8 cellular contexts compared by ENCODE assay signal in genomic region chr19:35963514-35963913, GRCh38. TPM values are rescaled to one million over a fixed set of nuclear protein-coding genes. Genes with fewer than 3 reads are reported as not detected.
DNase-seq lines count a peak whose midpoint lies in the region; ATAC-seq and TF ChIP-seq lines count a peak whose summit lies in the region.

No MANE protein-coding gene starts in this region.

- H3K4me2 ChIP-seq in osteoblast (ENCODE audit: insufficient read depth, low read length), result no peak overlapping the region

- no peaks in the 10 kb centered on the region for H3K9me3 Mint-ChIP-seq in effector memory CD8-positive, alpha-beta T cell

- no peak for TF ChIP-seq CTCF in osteoblast (IDR thresholded peaks at IDR 0.05; ENCODE audit: extremely low read depth, low read depth, low read length)

- H3K36me3 Mint-ChIP-seq in effector memory CD8-positive, alpha-beta T cell (ENCODE audit: insufficient read depth), result peaks cover 4% of the 10 kb centered on the region

- H3K9me3 ChIP-seq in osteoblast (ENCODE audit: low read depth, low read length), result no peaks in the 10 kb centered on the region

- H3K36me3 ChIP-seq in H7 (replicated peaks; ENCODE audit: control insufficient read depth, insufficient read depth, low read length) (no peaks in the 10 kb centered on the region), osteoblast (ENCODE audit: insufficient read depth, low read length) (no peaks in the 10 kb centered on the region)

- H3K4me1 Mint-ChIP-seq in effector memory CD8-positive, alpha-beta T cell (ENCODE audit: low read depth in 2 of 2), result peaks cover 18 to 21% of the 10 kb centered on the region in 2 donors

- H3K4me3 ChIP-seq in H7 (ENCODE audit: insufficient read depth, low read depth, low read length) (no peak overlapping the region), osteoblast (ENCODE audit: insufficient read depth, low read length) (no peak overlapping the region)

- H3K27ac ChIP-seq in osteoblast (ENCODE audit: low read depth, low read length), result no peak overlapping the region

- no peaks in the 10 kb centered on the region for H3K79me2 ChIP-seq in osteoblast (ENCODE audit: insufficient read depth, low read length)

- no peaks in the 10 kb centered on the region for H3K4me1 ChIP-seq in osteoblast (ENCODE audit: insufficient read depth, low read length)

- ATAC-seq in effector memory CD8-positive, alpha-beta T cell (replicated peaks), result no peak
- no peak for ATAC-seq in GM18858 (IDR thresholded peaks at IDR 0.05; ENCODE audit: unreplicated experiment)
- no peak for ATAC-seq in HG03354 (IDR thresholded peaks at IDR 0.05; ENCODE audit: poor library complexity, severe bottlenecking, unreplicated experiment)

- no peak overlapping the region for H3K4me3 Mint-ChIP-seq in effector memory CD8-positive, alpha-beta T cell

- H4K20me1 ChIP-seq in osteoblast (ENCODE audit: insufficient read depth, low read length), result no peaks in the 10 kb centered on the region

- H2AFZ ChIP-seq in osteoblast (ENCODE audit: low read length), result no peak overlapping the region

- DNase-seq in H7, result peak; percentile 82
- peak; percentile 33 for DNase-seq in RPMI8226
- DNase-seq in effector memory CD8-positive, alpha-beta T cell, result peak; percentile 24 to 34 (median 32)
- DNase-seq in osteoblast (ENCODE audit: insufficient read length, low spot score, missing footprints), result peak; percentile 95
- no peak for DNase-seq in NCI-H2171 (lab: John Stamatoyannopoulos, UW)
- no peak for DNase-seq in NOMO-1 (lab: John Stamatoyannopoulos, UW; ENCODE audit: unreplicated experiment in 2 of 2)

- H3K27me3 ChIP-seq in H7 (ENCODE audit: control insufficient read depth, insufficient read depth, low read length) (peaks cover 19% of the 10 kb centered on the region), osteoblast (ENCODE audit: insufficient read depth, low read length) (peaks cover 21% of the 10 kb centered on the region)

- no peak overlapping the region for H3K27ac Mint-ChIP-seq in effector memory CD8-positive, alpha-beta T cell

- H3K27me3 Mint-ChIP-seq in effector memory CD8-positive, alpha-beta T cell, result no peaks in the 10 kb centered on the region

RNA-seq across cellular contexts. Expression of gene LRFN3, which starts 27.3 kb away (rescaled TPM):
- 9.9 and 13.4 TPM in 2 replicates for total RNA-seq in H7 (2014; rRNA removed; shearing (Covaris generic))
- 4.4 and 6.9 TPM in 2 replicates for total RNA-seq in osteoblast

RNA-seq across cellular contexts. Expression of gene SDHAF1, which starts 31.5 kb away (rescaled TPM):
- total RNA-seq in H7 (2014; rRNA removed; shearing (Covaris generic)), result 32.9 and 41.9 TPM in 2 replicates
- total RNA-seq in osteoblast, result 15.3 and 21.0 TPM in 2 replicates

RNA-seq across cellular contexts. Expression of gene SYNE4, which starts 45.1 kb away (rescaled TPM):
- total RNA-seq in H7 (2014; rRNA removed; shearing (Covaris generic)), result 14.4 and 27.0 TPM in 2 replicates
- total RNA-seq in osteoblast, result under 0.01 TPM in 1 of 2 replicates, not detected in the other

RNA-seq across cellular contexts. Expression of gene ALKBH6, which starts 50.5 kb away (rescaled TPM):
- 21.9 and 25.5 TPM in 2 replicates for total RNA-seq in H7 (2014; rRNA removed; shearing (Covaris generic))
- total RNA-seq in osteoblast, result 8.3 and 12.3 TPM in 2 replicates

RNA-seq across cellular contexts. Expression of gene TYROBP, which starts 55.4 kb away (rescaled TPM):
- not detected in 2 replicates for total RNA-seq in H7 (2014; rRNA removed; shearing (Covaris generic))
- total RNA-seq in osteoblast, result 0.36 TPM in 1 of 2 replicates, not detected in the other

Comparison
In these comparisons a context has a peak if more than half of its experiments do, and no peak if none do; other contexts are left out.
1. DNase-seq: peak in H7 (single experiment), RPMI8226 (single experiment), effector memory CD8-positive, alpha-beta T cell (3 of 3) and osteoblast (single experiment); none in NCI-H2171 (single experiment) and NOMO-1 (0 of 2).
2. RNA of gene SYNE4, which starts 45.1 kb away (total RNA-seq): 14.4 to 27.0 TPM in H7; under 0.01 TPM in osteoblast; every median in the first group is over 10 times any median in the second.